ENCODE assay signal across 34 cellular contexts in the genomic region with DNA sequence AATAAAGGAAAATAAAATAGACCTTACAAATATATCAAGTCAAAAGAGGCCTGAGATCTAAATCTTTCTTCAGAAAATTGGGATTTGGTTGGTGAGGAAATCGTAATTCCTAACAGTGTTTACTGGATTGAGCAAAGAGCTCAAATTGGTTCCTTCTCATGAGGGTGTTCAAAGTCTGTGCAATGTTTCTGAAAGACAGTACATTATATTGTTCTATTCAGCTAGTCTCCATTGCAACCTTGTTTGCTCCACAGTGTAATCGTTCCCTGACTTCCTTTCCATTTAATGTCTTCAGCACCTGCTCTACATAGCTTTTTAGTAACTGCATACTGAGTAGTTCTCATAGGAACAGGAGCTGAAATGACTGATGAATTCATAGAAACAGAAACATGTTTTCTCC.
"Had no signal": no experiment of that assay in that cellular context is flagged by ENCODE, and none has a peak within 500 bp of the region (broad histone marks: within the 10 kb centered on the region; RNA-seq: fewer than 3 reads in every experiment).

No MANE protein-coding gene starts in this region.

- H3K36me3 ChIP-seq: adrenal gland, esophagus muscularis mucosa, gastrocnemius medialis, heart left ventricle, WERI-Rb-1 had no signal

- H3K4me3 ChIP-seq: adrenal gland, body of pancreas, esophagus muscularis mucosa, gastrocnemius medialis, heart left ventricle had no signal

- H3K27ac Mint-ChIP-seq: activated B cell treated with CpG ODN at 0.5 μM for 24 hours; activated CD8-positive, alpha-beta T cell treated with anti-CD3 and anti-CD28 coated beads for 36 hours; activated naive CD4-positive, alpha-beta T cell treated with anti-CD3 and anti-CD28 coated beads for 36 hours; activated naive CD4-positive, alpha-beta T cell treated with anti-CD3 and anti-CD28 coated beads, Interleukin-2, amount 50 U/mL, for 24 hours; activated naive CD8-positive, alpha-beta T cell treated with anti-CD3 and anti-CD28 coated beads for 36 hours; activated naive CD8-positive, alpha-beta T cell treated with anti-CD3 and anti-CD28 coated beads, Interleukin-2, amount 50 U/mL, for 24 hours; activated T-helper 1 cell treated with anti-CD3 and anti-CD28 coated beads, Interleukin-12 subunit alpha, Interleukin-12 subunit beta, Interleukin-2, Interleukin-4 antibody, amounts not matched to agents 30 ng/mL and 10 ng/mL and 1 ng/mL, durations not matched to agents 14 hours and 24 hours and 36 hours; activated T-helper 2 cell treated with anti-CD3 and anti-CD28 coated beads, Interferon-gamma antibody, Interleukin-2, Interleukin-4, amounts not matched to agents 10 μg/mL and 5 μg/mL and 100 μg/mL, durations not matched to agents 14 hours and 24 hours and 36 hours; effector memory CD8-positive, alpha-beta T cell; T-helper 2 cell treated with Interferon-gamma antibody and Interleukin-4, amounts not matched to agents 5 μg/mL and 100 μg/mL, for 36 hours had no signal

- H3K9me3 ChIP-seq: adrenal gland, body of pancreas, esophagus muscularis mucosa, gastrocnemius medialis, heart left ventricle had no signal

- H3K4me1 ChIP-seq: adrenal gland, body of pancreas, esophagus muscularis mucosa, foreskin keratinocyte, gastrocnemius medialis, heart left ventricle had no signal

- FAIRE-seq: colon had no signal

- DNase-seq: activated B cell treated with CpG ODN at 0.5 μM for 24 hours; activated CD4-positive, alpha-beta T cell treated with anti-CD3 and anti-CD28 coated beads for 48 hours; activated CD4-positive, alpha-beta T cell treated with anti-CD3 and anti-CD28 coated beads, Interleukin-2, amount 50 U/mL, for 1 hour; activated CD4-positive, alpha-beta T cell treated with anti-CD3 and anti-CD28 coated beads, Interleukin-2, amount 50 U/mL, for 48 hours; activated CD8-positive, alpha-beta memory T cell treated with anti-CD3 and anti-CD28 coated beads for 24 hours; activated CD8-positive, alpha-beta T cell treated with anti-CD3 and anti-CD28 coated beads for 36 hours; activated effector memory CD4-positive, alpha-beta T cell treated with anti-CD3 and anti-CD28 coated beads, Interleukin-2, amount 50 U/mL, for 16 hours; activated naive CD4-positive, alpha-beta T cell treated with anti-CD3 and anti-CD28 coated beads for 36 hours; activated naive CD8-positive, alpha-beta T cell treated with anti-CD3 and anti-CD28 coated beads for 36 hours; activated naive CD8-positive, alpha-beta T cell treated with anti-CD3 and anti-CD28 coated beads, Interleukin-2, amount 50 U/mL, for 24 hours; activated T-cell treated with anti-CD3 and anti-CD28 coated beads, Interleukin-2, amount 50 U/mL, for 4 hours; adrenal gland; amygdala; aorta; body of pancreas; caudate nucleus; cortex of kidney; dermis blood vessel endothelial cell; effector CD4-positive, alpha-beta T cell; effector memory CD8-positive, alpha-beta T cell; erythroblast; foreskin keratinocyte; gastrocnemius medialis; glutamatergic neuron; heart left ventricle; T1000; WERI-Rb-1 had no signal

- ATAC-seq: activated CD4-positive, CD25-positive, alpha-beta regulatory T cell treated with anti-CD3 and anti-CD28 coated beads, Interleukin-2, amount 50 U/mL, for 24 hours; activated CD8-positive, alpha-beta T cell treated with anti-CD3 and anti-CD28 coated beads for 36 hours; activated naive CD8-positive, alpha-beta T cell treated with anti-CD3 and anti-CD28 coated beads, Interleukin-2, amount 50 U/mL, for 24 hours; activated T-cell treated with anti-CD3 and anti-CD28 coated beads, Interleukin-2, amount 50 U/mL, for 4 hours; body of pancreas; effector memory CD8-positive, alpha-beta T cell; foreskin keratinocyte; gastrocnemius medialis; heart left ventricle had no signal

- H3K9me3 Mint-ChIP-seq: activated CD8-positive, alpha-beta T cell treated with anti-CD3 and anti-CD28 coated beads for 36 hours; activated naive CD4-positive, alpha-beta T cell treated with anti-CD3 and anti-CD28 coated beads for 36 hours; activated naive CD4-positive, alpha-beta T cell treated with anti-CD3 and anti-CD28 coated beads, Interleukin-2, amount 50 U/mL, for 24 hours; activated T-helper 1 cell treated with anti-CD3 and anti-CD28 coated beads, Interleukin-12 subunit alpha, Interleukin-12 subunit beta, Interleukin-2, Interleukin-4 antibody, amounts not matched to agents 30 ng/mL and 10 ng/mL and 1 ng/mL, durations not matched to agents 14 hours and 24 hours and 36 hours; effector memory CD8-positive, alpha-beta T cell; T-helper 2 cell treated with Interferon-gamma antibody and Interleukin-4, amounts not matched to agents 5 μg/mL and 100 μg/mL, for 36 hours had no signal

- H3K4me1 Mint-ChIP-seq: activated B cell treated with CpG ODN at 0.5 μM for 24 hours had no signal

- H3K27ac ChIP-seq: adrenal gland, body of pancreas, esophagus muscularis mucosa, foreskin keratinocyte, gastrocnemius medialis, heart left ventricle, WERI-Rb-1 had no signal

- H3K4me3 Mint-ChIP-seq: activated B cell treated with CpG ODN at 0.5 μM for 24 hours; activated CD8-positive, alpha-beta T cell treated with anti-CD3 and anti-CD28 coated beads for 36 hours; activated naive CD4-positive, alpha-beta T cell treated with anti-CD3 and anti-CD28 coated beads for 36 hours; activated naive CD4-positive, alpha-beta T cell treated with anti-CD3 and anti-CD28 coated beads, Interleukin-2, amount 50 U/mL, for 24 hours; activated naive CD8-positive, alpha-beta T cell treated with anti-CD3 and anti-CD28 coated beads for 36 hours; activated naive CD8-positive, alpha-beta T cell treated with anti-CD3 and anti-CD28 coated beads, Interleukin-2, amount 50 U/mL, for 24 hours; activated T-cell treated with anti-CD3 and anti-CD28 coated beads, Interleukin-2, amount 50 U/mL, for 4 hours; activated T-helper 1 cell treated with anti-CD3 and anti-CD28 coated beads, Interleukin-12 subunit alpha, Interleukin-12 subunit beta, Interleukin-2, Interleukin-4 antibody, amounts not matched to agents 30 ng/mL and 10 ng/mL and 1 ng/mL, durations not matched to agents 14 hours and 24 hours and 36 hours; effector memory CD8-positive, alpha-beta T cell; T-helper 2 cell treated with Interferon-gamma antibody and Interleukin-4, amounts not matched to agents 5 μg/mL and 100 μg/mL, for 36 hours had no signal

- H3K27me3 Mint-ChIP-seq: activated B cell treated with CpG ODN at 0.5 μM for 24 hours; activated naive CD4-positive, alpha-beta T cell treated with anti-CD3 and anti-CD28 coated beads, Interleukin-2, amount 50 U/mL, for 24 hours had no signal

- H3K27me3 ChIP-seq: adrenal gland, body of pancreas, esophagus muscularis mucosa, foreskin keratinocyte, gastrocnemius medialis, heart left ventricle had no signal
